In the genomic region with DNA sequence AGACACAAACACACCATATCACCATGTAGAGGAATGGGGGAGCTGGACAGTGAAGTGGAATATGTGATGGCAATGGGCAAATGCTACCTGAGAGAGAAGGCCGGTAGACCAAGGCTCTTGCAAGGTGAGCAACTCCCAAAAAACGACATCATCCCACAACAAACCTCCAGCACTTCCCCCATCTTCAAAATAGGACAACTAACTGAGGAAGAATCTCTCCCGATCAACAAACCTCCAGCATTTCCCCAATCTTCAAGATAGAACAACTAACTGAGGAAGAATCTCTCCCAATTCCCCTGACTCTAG, we compare ENCODE assay signal across 22 cellular contexts.
"Had no signal": no experiment of that assay in that cellular context is flagged by ENCODE, and none has a peak within 500 bp of the region (broad histone marks: within the 10 kb centered on the region; RNA-seq: fewer than 3 reads in every experiment).

No MANE protein-coding gene starts in this region.

- H3K9me3 ChIP-seq: adrenal gland, left lung, right atrium auricular region, transverse colon had no signal

- H3K4me3 ChIP-seq: adrenal gland, left lung, right atrium auricular region, transverse colon had no signal

- H3K4me1 ChIP-seq: adrenal gland had no signal

- H3K9me3 Mint-ChIP-seq: activated CD4-positive, alpha-beta memory T cell treated with anti-CD3 and anti-CD28 coated beads, Interleukin-2, amount 10 ng/mL, durations not matched to agents 7 days and 5 days; activated naive CD4-positive, alpha-beta T cell treated with anti-CD3 and anti-CD28 coated beads, Interleukin-2, amount 50 U/mL, for 24 hours; activated T-cell treated with anti-CD3 and anti-CD28 coated beads, Interleukin-2, amount 50 U/mL, for 24 hours; naive thymus-derived CD8-positive, alpha-beta T cell; T-helper 1 cell treated with Interleukin-12 subunit alpha and Interleukin-12 subunit beta and Interleukin-4 antibody, amounts not matched to agents 30 μg/mL and 1 μg/mL, for 36 hours had no signal

- H3K36me3 Mint-ChIP-seq: naive thymus-derived CD8-positive, alpha-beta T cell had no signal

- H3K36me3 ChIP-seq: adrenal gland, left lung, right atrium auricular region, transverse colon had no signal

- ATAC-seq: foreskin keratinocyte; naive thymus-derived CD8-positive, alpha-beta T cell had no signal

- H3K4me1 Mint-ChIP-seq: activated CD4-positive, alpha-beta memory T cell treated with anti-CD3 and anti-CD28 coated beads, Interleukin-2, amount 10 ng/mL, durations not matched to agents 7 days and 5 days; activated naive CD4-positive, alpha-beta T cell treated with anti-CD3 and anti-CD28 coated beads, Interleukin-2, amount 50 U/mL, for 24 hours; naive thymus-derived CD8-positive, alpha-beta T cell had no signal

- FAIRE-seq: colon, endothelial cell of umbilical vein, keratinocyte, small intestine had no signal

- DNase-seq: activated CD4-positive, alpha-beta memory T cell treated with anti-CD3 and anti-CD28 coated beads, Interleukin-2, amount 10 ng/mL, durations not matched to agents 7 days and 5 days; activated CD4-positive, alpha-beta T cell treated with anti-CD3 and anti-CD28 coated beads for 4 hours; activated T-cell treated with anti-CD3 and anti-CD28 coated beads, Interleukin-2, amount 50 U/mL, for 24 hours; adrenal gland; caudate nucleus; effector CD4-positive, alpha-beta T cell; head of caudate nucleus; naive thymus-derived CD8-positive, alpha-beta T cell; posterior cingulate gyrus; small intestine; stimulated activated CD4-positive, alpha-beta T cell treated with anti-CD3 and anti-CD28 coated beads, Interleukin-4, amount 100 ng/mL, for 24 hours; stimulated activated naive CD4-positive, alpha-beta T cell treated with Interleukin-2 at 50 U/mL for 16 hours; substantia nigra; transverse colon had no signal

- H3K4me3 Mint-ChIP-seq: activated CD4-positive, alpha-beta memory T cell treated with anti-CD3 and anti-CD28 coated beads, Interleukin-2, amount 10 ng/mL, durations not matched to agents 7 days and 5 days; activated naive CD4-positive, alpha-beta T cell treated with anti-CD3 and anti-CD28 coated beads, Interleukin-2, amount 50 U/mL, for 24 hours; activated T-cell treated with anti-CD3 and anti-CD28 coated beads, Interleukin-2, amount 50 U/mL, for 24 hours; naive thymus-derived CD8-positive, alpha-beta T cell; T-helper 1 cell treated with Interleukin-12 subunit alpha and Interleukin-12 subunit beta and Interleukin-4 antibody, amounts not matched to agents 30 μg/mL and 1 μg/mL, for 36 hours had no signal

- H3K27me3 ChIP-seq: adrenal gland, foreskin keratinocyte, left lung, right atrium auricular region, transverse colon had no signal

- H3K27ac Mint-ChIP-seq: activated CD4-positive, alpha-beta memory T cell treated with anti-CD3 and anti-CD28 coated beads, Interleukin-2, amount 10 ng/mL, durations not matched to agents 7 days and 5 days; activated naive CD4-positive, alpha-beta T cell treated with anti-CD3 and anti-CD28 coated beads, Interleukin-2, amount 50 U/mL, for 24 hours; activated T-cell treated with anti-CD3 and anti-CD28 coated beads, Interleukin-2, amount 50 U/mL, for 24 hours; naive thymus-derived CD8-positive, alpha-beta T cell; T-helper 1 cell treated with Interleukin-12 subunit alpha and Interleukin-12 subunit beta and Interleukin-4 antibody, amounts not matched to agents 30 μg/mL and 1 μg/mL, for 36 hours had no signal

- H3K27me3 Mint-ChIP-seq: activated CD4-positive, alpha-beta memory T cell treated with anti-CD3 and anti-CD28 coated beads, Interleukin-2, amount 10 ng/mL, durations not matched to agents 7 days and 5 days had no signal
